In the genomic region with DNA sequence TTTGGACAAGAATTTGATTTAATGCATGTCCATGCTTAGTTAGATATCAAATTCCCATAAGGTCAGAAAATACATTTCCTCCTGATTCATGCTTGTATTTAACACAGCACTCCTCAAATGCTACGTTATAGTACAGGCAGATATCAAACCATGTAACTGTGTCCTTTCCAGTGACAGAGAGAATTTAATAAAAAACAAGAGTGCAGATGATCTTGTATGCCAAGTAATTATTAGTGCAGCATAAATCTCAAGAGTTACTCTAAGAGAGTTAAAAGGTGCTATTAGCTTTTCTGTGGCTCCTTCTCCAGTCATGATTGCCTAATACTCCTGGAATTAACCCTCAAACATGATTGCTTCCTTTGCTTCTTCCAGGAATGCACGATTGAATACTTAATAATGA, we compare ENCODE assay signal across 27 cellular contexts.
"Had no signal": no experiment of that assay in that cellular context is flagged by ENCODE, and none has a peak within 500 bp of the region (broad histone marks: within the 10 kb centered on the region; RNA-seq: fewer than 3 reads in every experiment).

No MANE protein-coding gene starts in this region.

- H3K36me3 Mint-ChIP-seq: activated CD4-positive, alpha-beta memory T cell treated with anti-CD3 and anti-CD28 coated beads for 36 hours; natural killer cell treated with Interleukin-12 subunit alpha and Interleukin-12 subunit beta and Interleukin-15 and Interleukin-18, amount 100 ng/mL, for 72 hours had no signal

- H3K27me3 ChIP-seq: body of pancreas, heart right ventricle, neutrophil, right lobe of liver, testis had no signal

- H3K27ac ChIP-seq: body of pancreas, heart right ventricle, lower lobe of right lung, neutrophil, right lobe of liver, testis had no signal

- H3K4me3 ChIP-seq: body of pancreas, heart right ventricle, lower lobe of right lung, mucosa of descending colon, right lobe of liver, testis had no signal

- H3K36me3 ChIP-seq: heart right ventricle, lower lobe of right lung, neutrophil, right lobe of liver had no signal

- ATAC-seq: body of pancreas; effector memory CD8-positive, alpha-beta T cell; esophagus mucosa; heart right ventricle; left lobe of liver; lower lobe of right lung; mucosa of descending colon; natural killer cell treated with Interleukin-12 subunit alpha and Interleukin-12 subunit beta and Interleukin-15 and Interleukin-18, amount 100 ng/mL, for 72 hours; right lobe of liver; stimulated activated naive CD8-positive, alpha-beta T cell treated with anti-CD3 and anti-CD28 coated beads, Interleukin-15, Interleukin-2, amounts not matched to agents 100 U/mL and 50 U/mL, for 24 hours had no signal

- FAIRE-seq: urothelium cell line had no signal

- DNase-seq: activated CD4-positive, alpha-beta memory T cell treated with anti-CD3 and anti-CD28 coated beads for 36 hours; activated CD4-positive, alpha-beta T cell treated with anti-CD3 and anti-CD28 coated beads, Interleukin-2, amount 10 ng/mL, durations not matched to agents 24 days and 14 days; activated CD4-positive, CD25-positive, alpha-beta regulatory T cell treated with anti-CD3 and anti-CD28 coated beads, Interleukin-2, amount 50 U/mL, for 72 hours; activated CD8-positive, alpha-beta memory T cell treated with anti-CD3 and anti-CD28 coated beads, Interleukin-2, amount 50 U/mL, for 48 hours; activated gamma-delta T cell treated with Interleukin-2 at 50 U/mL for 16 hours; activated naive CD4-positive, alpha-beta T cell treated with anti-CD3 and anti-CD28 coated beads, Interleukin-2, amount 50 U/mL, for 16 hours; activated T-cell treated with anti-CD3 and anti-CD28 coated beads, Interleukin-2, amount 50 U/mL, for 24 hours; body of pancreas; cortex of kidney; effector memory CD8-positive, alpha-beta T cell; foreskin melanocyte; heart right ventricle; lower lobe of right lung; mesendoderm; mucosa of descending colon; right lobe of liver; stimulated activated CD4-positive, alpha-beta T cell treated with anti-CD3 and anti-CD28 coated beads, Interleukin-2, amount 100 ng/mL, for 48 hours; stimulated activated naive CD8-positive, alpha-beta T cell treated with anti-CD3 and anti-CD28 coated beads, Interleukin-15, Interleukin-2, amounts not matched to agents 100 U/mL and 50 U/mL, for 24 hours; T-helper 2 cell; testis; trophoblast cell had no signal

- H3K27me3 Mint-ChIP-seq: activated CD4-positive, alpha-beta memory T cell treated with anti-CD3 and anti-CD28 coated beads for 36 hours; activated CD4-positive, alpha-beta T cell treated with anti-CD3 and anti-CD28 coated beads, Interleukin-2, amount 10 ng/mL, durations not matched to agents 24 days and 14 days; activated T-cell treated with anti-CD3 and anti-CD28 coated beads, Interleukin-2, amount 50 U/mL, for 24 hours; effector memory CD8-positive, alpha-beta T cell; natural killer cell treated with Interleukin-12 subunit alpha and Interleukin-12 subunit beta and Interleukin-15 and Interleukin-18, amount 100 ng/mL, for 72 hours; progenitor cell of endocrine pancreas had no signal

- H3K4me1 ChIP-seq: heart right ventricle, lower lobe of right lung, right lobe of liver, testis had no signal

- H3K9me3 ChIP-seq: body of pancreas, heart right ventricle, lower lobe of right lung, mucosa of descending colon, neutrophil, right lobe of liver, testis had no signal

- H3K9me3 Mint-ChIP-seq: activated CD4-positive, alpha-beta memory T cell treated with anti-CD3 and anti-CD28 coated beads for 36 hours; activated CD4-positive, alpha-beta T cell treated with anti-CD3 and anti-CD28 coated beads, Interleukin-2, amount 10 ng/mL, durations not matched to agents 24 days and 14 days; activated T-cell treated with anti-CD3 and anti-CD28 coated beads, Interleukin-2, amount 50 U/mL, for 24 hours had no signal

- H3K4me3 Mint-ChIP-seq: activated CD4-positive, alpha-beta memory T cell treated with anti-CD3 and anti-CD28 coated beads for 36 hours; activated CD4-positive, alpha-beta T cell treated with anti-CD3 and anti-CD28 coated beads, Interleukin-2, amount 10 ng/mL, durations not matched to agents 24 days and 14 days; activated T-cell treated with anti-CD3 and anti-CD28 coated beads, Interleukin-2, amount 50 U/mL, for 24 hours; effector memory CD8-positive, alpha-beta T cell; natural killer cell treated with Interleukin-12 subunit alpha and Interleukin-12 subunit beta and Interleukin-15 and Interleukin-18, amount 100 ng/mL, for 72 hours had no signal

- H3K27ac Mint-ChIP-seq: activated CD4-positive, alpha-beta memory T cell treated with anti-CD3 and anti-CD28 coated beads for 36 hours; activated CD4-positive, alpha-beta T cell treated with anti-CD3 and anti-CD28 coated beads, Interleukin-2, amount 10 ng/mL, durations not matched to agents 24 days and 14 days; activated T-cell treated with anti-CD3 and anti-CD28 coated beads, Interleukin-2, amount 50 U/mL, for 24 hours; effector memory CD8-positive, alpha-beta T cell; natural killer cell treated with Interleukin-12 subunit alpha and Interleukin-12 subunit beta and Interleukin-15 and Interleukin-18, amount 100 ng/mL, for 72 hours; progenitor cell of endocrine pancreas had no signal

- H3K4me1 Mint-ChIP-seq: activated CD4-positive, alpha-beta T cell treated with anti-CD3 and anti-CD28 coated beads, Interleukin-2, amount 10 ng/mL, durations not matched to agents 24 days and 14 days had no signal
